In genomic region chr17:63694229-63694973, GRCh38 we compare ENCODE assay signal across 10 cellular contexts. TPM values are rescaled to one million over a fixed set of nuclear protein-coding genes. Genes with fewer than 3 reads are reported as not detected.
DNase-seq lines count a peak whose midpoint lies in the region; ATAC-seq and TF ChIP-seq lines count a peak whose summit lies in the region.
"Had no signal": no experiment of that assay in that cellular context is flagged by ENCODE, and none has a peak within 500 bp of the region (broad histone marks: within the 10 kb centered on the region; RNA-seq: fewer than 3 reads in every experiment).

No MANE protein-coding gene starts in this region.

- H2AFZ ChIP-seq in DND-41 (ENCODE audit: low read depth, low read length) = no peak overlapping the region

- H3K27ac Mint-ChIP-seq in IgD-negative memory B cell = peak overlapping the region; percentile 92 to 99 (median 94)
- peak overlapping the region; percentile 91 for H3K27ac Mint-ChIP-seq in activated T-helper 17 cell treated with anti-CD3 and anti-CD28 coated beads, Interleukin-2, amount 50 U/mL, for 72 hours
- peak overlapping the region; percentile 91 to 97 for H3K27ac Mint-ChIP-seq in natural killer cell

- H3K4me3 ChIP-seq in DND-41 (ENCODE audit: low read depth in 1 of 2, low read length in 2 of 2) = no peak overlapping the region
- no peak overlapping the region for H3K4me3 ChIP-seq in gastrocnemius medialis
- H3K4me3 ChIP-seq: skin epidermis had no signal

- peak; percentile 28 for DNase-seq in DND-41
- no peak for DNase-seq in natural killer cell
- DNase-seq in erythroblast (lab: John Stamatoyannopoulos, UW) = no peak
- no peak for DNase-seq in gastrocnemius medialis
- DNase-seq in cerebellar nuclear complex (lab: John Stamatoyannopoulos, UW) = no peak
- no peak for DNase-seq in NAMALWA (ENCODE audit: low spot score)
- DNase-seq: SIG-M5 had no signal

- peaks cover 90% of the 10 kb centered on the region for H3K36me3 ChIP-seq in DND-41 (ENCODE audit: insufficient read depth, low read length)
- H3K36me3 ChIP-seq in gastrocnemius medialis = peaks cover 0 to 50% of the 10 kb centered on the region in 2 donors

- intact Hi-C loops in natural killer cell (cut with micrococcal nuclease) (no loop called here), gastrocnemius medialis (cut with DNase I; ENCODE audit: low total_unique reads) (no loop called here)

- no peak overlapping the region for H3K4me2 ChIP-seq in DND-41 (ENCODE audit: insufficient read depth, low read length)

- no peak for TF ChIP-seq POLR2A in erythroblast (IDR thresholded peaks at IDR 0.05; ENCODE audit: low read length)
- TF ChIP-seq POLR2A in gastrocnemius medialis (IDR thresholded peaks at IDR 0.05) = no peak

- H3K4me1 Mint-ChIP-seq in IgD-negative memory B cell (peaks cover 34 to 39% (median 34%) of the 10 kb centered on the region in 3 donors), natural killer cell (peaks cover 48 to 56% of the 10 kb centered on the region in 2 donors)
- peaks cover 28% of the 10 kb centered on the region for H3K4me1 Mint-ChIP-seq in activated T-helper 17 cell treated with anti-CD3 and anti-CD28 coated beads, Interleukin-2, amount 50 U/mL, for 72 hours

- H3K9me3 ChIP-seq in DND-41 (ENCODE audit: insufficient read depth, low read length, severe bottlenecking) (no peaks in the 10 kb centered on the region), gastrocnemius medialis (no peaks in the 10 kb centered on the region)

- peaks cover 12% of the 10 kb centered on the region for H3K79me2 ChIP-seq in DND-41 (ENCODE audit: insufficient read depth, low read length)

- in situ Hi-C loops in gastrocnemius medialis (cut with MboI; ENCODE audit: low sequenced_read_pairs in 4 of 4) = no loop called here

- H3K27me3 ChIP-seq in DND-41 (ENCODE audit: insufficient read depth, low read length, poor library complexity) = no peaks in the 10 kb centered on the region
- peaks cover 4 to 11% (median 10%) of the 10 kb centered on the region in 3 donors for H3K27me3 ChIP-seq in gastrocnemius medialis

- H3K4me1 ChIP-seq in DND-41 (ENCODE audit: insufficient read depth, low read length) = peaks cover 20% of the 10 kb centered on the region
- peaks cover 6 to 15% of the 10 kb centered on the region in 2 donors for H3K4me1 ChIP-seq in gastrocnemius medialis

- no peak overlapping the region for H3K27ac ChIP-seq in DND-41 (ENCODE audit: low read length)
- no peak overlapping the region for H3K27ac ChIP-seq in gastrocnemius medialis

- TF ChIP-seq CTCF in DND-41 (IDR thresholded peaks at IDR 0.05; ENCODE audit: borderline replicate concordance, extremely low read depth, low read length, poor library complexity, severe bottlenecking) (no peak), natural killer cell (IDR thresholded peaks at IDR 0.05) (no peak), gastrocnemius medialis (IDR thresholded peaks at IDR 0.05 in 4 of 5, conservative IDR thresholded peaks at IDR 0.05 in 1 of 5) (no peak)

- H3K9me3 Mint-ChIP-seq in IgD-negative memory B cell (no peaks in the 10 kb centered on the region), natural killer cell (no peaks in the 10 kb centered on the region)
- H3K9me3 Mint-ChIP-seq in activated T-helper 17 cell treated with anti-CD3 and anti-CD28 coated beads, Interleukin-2, amount 50 U/mL, for 72 hours = no peaks in the 10 kb centered on the region

- H3K4me3 Mint-ChIP-seq in IgD-negative memory B cell = peak overlapping the region; percentile 69 to 100 (median 90)
- H3K4me3 Mint-ChIP-seq in activated T-helper 17 cell treated with anti-CD3 and anti-CD28 coated beads, Interleukin-2, amount 50 U/mL, for 72 hours = peak overlapping the region; percentile 87
- H3K4me3 Mint-ChIP-seq in natural killer cell = peak overlapping the region; percentile 96

- no peak for ATAC-seq in DND-41 (ENCODE audit: insufficient read depth, low read depth)
- no peak for ATAC-seq in activated T-helper 17 cell treated with anti-CD3 and anti-CD28 coated beads, Interleukin-2, amount 50 U/mL, for 72 hours (replicated peaks)
- ATAC-seq in natural killer cell = no peak
- no peak for ATAC-seq in gastrocnemius medialis

- H3K27me3 Mint-ChIP-seq in IgD-negative memory B cell = no peaks in the 10 kb centered on the region
- H3K27me3 Mint-ChIP-seq in activated T-helper 17 cell treated with anti-CD3 and anti-CD28 coated beads, Interleukin-2, amount 50 U/mL, for 72 hours = no peaks in the 10 kb centered on the region
- H3K27me3 Mint-ChIP-seq in natural killer cell (ENCODE audit: low read depth in 2 of 2) = no peaks in the 10 kb centered on the region

- H3K36me3 Mint-ChIP-seq in IgD-negative memory B cell (peaks cover 7% of the 10 kb centered on the region), natural killer cell (no peaks in the 10 kb centered on the region)
- H3K36me3 Mint-ChIP-seq in activated T-helper 17 cell treated with anti-CD3 and anti-CD28 coated beads, Interleukin-2, amount 50 U/mL, for 72 hours (ENCODE audit: low read depth) = peaks cover 64% of the 10 kb centered on the region

- H3K9ac ChIP-seq in DND-41 (ENCODE audit: low read depth, low read length) = no peak overlapping the region

- H4K20me1 ChIP-seq in DND-41 (ENCODE audit: insufficient read depth, low read length) = peaks cover 32% of the 10 kb centered on the region

RNA-seq across cellular contexts. Expression of gene LIMD2, which starts 5.5 kb away (rescaled TPM):
- polyA plus RNA-seq in IgD-negative memory B cell = 845 TPM
- 100 to 1,000 TPM; 101 to 144 TPM for total RNA-seq in activated T-helper 17 cell treated with anti-CD3 and anti-CD28 coated beads, Interleukin-2, amount 50 U/mL, for 72 hours
- total RNA-seq in natural killer cell (100 to 1,000 TPM; 513 to 546 (median 524) TPM), gastrocnemius medialis (1 to 10 TPM in 3 of 4 donors, under 1 TPM in 1; 0.97 to 2.8 (median 1.5) TPM)

RNA-seq across cellular contexts. Expression of gene STRADA, which starts 47.2 kb away (rescaled TPM):
- polyA plus RNA-seq in IgD-negative memory B cell = 24.9 TPM
- total RNA-seq in activated T-helper 17 cell treated with anti-CD3 and anti-CD28 coated beads, Interleukin-2, amount 50 U/mL, for 72 hours = 10 to 100 TPM; 49.0 to 56.8 TPM
- total RNA-seq in natural killer cell = 10 to 100 TPM; 72.6 to 83.1 (median 78.2) TPM
- total RNA-seq in gastrocnemius medialis = 10 to 100 TPM in 1 of 4 donors, 1 to 10 TPM in 3; 7.5 to 15.0 (median 8.6) TPM

Comparison
In these comparisons a context has a peak if more than half of its experiments do, and no peak if none do; other contexts are left out.
1. RNA of gene LIMD2, which starts 5.5 kb away (total RNA-seq): 513 to 546 TPM in natural killer cell and 101 to 144 TPM in activated T-helper 17 cell treated with anti-CD3 and anti-CD28 coated beads, Interleukin-2, amount 50 U/mL, for 72 hours; 0.97 to 2.8 TPM in gastrocnemius medialis; every median in the first group is over 10 times any median in the second.
2. Peak in every context shown above with its lines, with median percentiles within 50 percentile points of each other: H3K27ac Mint-ChIP-seq and H3K4me3 Mint-ChIP-seq.